21 cellular contexts compared by ENCODE assay signal in genomic region chr2:113118263-113118657, GRCh38. TPM values are rescaled to one million over a fixed set of nuclear protein-coding genes. Genes with fewer than 3 reads are reported as not detected.
DNase-seq lines count a peak whose midpoint lies in the region; TF ChIP-seq lines count a peak whose summit lies in the region.
"Had no signal": no experiment of that assay in that cellular context is flagged by ENCODE, and none has a peak within 500 bp of the region (broad histone marks: within the 10 kb centered on the region; RNA-seq: fewer than 3 reads in every experiment).

No MANE protein-coding gene starts in this region.

- no peak overlapping the region for H3K27ac Mint-ChIP-seq in MCF 10A (ENCODE audit: low read depth, unreplicated experiment)
- H3K27ac Mint-ChIP-seq: activated CD8-positive, alpha-beta memory T cell treated with anti-CD3 and anti-CD28 coated beads, Interleukin-2, amount 10 ng/mL, durations not matched to agents 7 days and 5 days had no signal

- H3K27ac ChIP-seq in breast epithelium = peak overlapping the region; percentile 26 to 71
- H3K27ac ChIP-seq in colonic mucosa = peak overlapping the region; percentile 11
- H3K27ac ChIP-seq in urinary bladder (ENCODE audit: low read depth) = peak overlapping the region; percentile 80
- H3K27ac ChIP-seq: A549 had no signal

- BruUV-seq in MCF 10A (replicated peaks; lab: Mats Ljungman, UMichigan) = no TSS peak

- no peak overlapping the region for H3K9ac ChIP-seq in colonic mucosa (ENCODE audit: low read depth in 2 of 2, low read length in 2 of 2)

- H3K9me3 ChIP-seq in breast epithelium (no peaks in the 10 kb centered on the region), colonic mucosa (no peaks in the 10 kb centered on the region)
- H3K9me3 ChIP-seq: A549, Caco-2 had no signal

- POLR2A ChIA-PET in MCF 10A (lab: Yijun Ruan, JAX) = interaction anchor here (1.0 to 1.3 kb wide), 7 partner anchors 8 to 123 kb away, joined by 3 to 9 read pairs (median 4); no protein-coding TSS in a partner anchor

- WGBS in urinary bladder = 91% methylated on average over 2 of the region's 2 CpGs

- no peak overlapping the region for H3K4me3 Mint-ChIP-seq in MCF 10A (ENCODE audit: unreplicated experiment)
- H3K4me3 Mint-ChIP-seq: activated CD8-positive, alpha-beta memory T cell treated with anti-CD3 and anti-CD28 coated beads, Interleukin-2, amount 10 ng/mL, durations not matched to agents 7 days and 5 days had no signal

- TF ChIP-seq CTCF in breast epithelium (IDR thresholded peaks at IDR 0.05) = no peak
- no peak for TF ChIP-seq CTCF in MCF 10A (IDR thresholded peaks at IDR 0.05; ENCODE audit: unreplicated experiment)
- no peak for TF ChIP-seq CTCF in colonic mucosa (IDR thresholded peaks at IDR 0.05)

- H3K9me3 Mint-ChIP-seq in MCF 10A (ENCODE audit: unreplicated experiment) = no peaks in the 10 kb centered on the region

- CTCF ChIA-PET in MCF 10A (lab: Yijun Ruan, JAX) = interaction anchor here (0.5 to 7.9 kb wide), 6 partner anchors 19 to 272 kb away, joined by 3 to 69 read pairs (median 10); no protein-coding TSS in a partner anchor

- H3K4me1 ChIP-seq in breast epithelium = no peaks in the 10 kb centered on the region
- H3K4me1 ChIP-seq in colonic mucosa = no peaks in the 10 kb centered on the region
- H3K4me1 ChIP-seq in urinary bladder (ENCODE audit: insufficient read depth) = no peaks in the 10 kb centered on the region
- H3K4me1 ChIP-seq: A549, Caco-2 had no signal

- intact Hi-C loops in breast epithelium (cut with DNase I; ENCODE audit: low total_unique reads) (no loop called here), MCF 10A (cut with micrococcal nuclease) (no loop called here), colonic mucosa (cut with DNase I) (no loop called here)

- no peak for TF ChIP-seq POLR2A in breast epithelium (IDR thresholded peaks at IDR 0.05)

- H3K36me3 ChIP-seq in breast epithelium (no peaks in the 10 kb centered on the region), colonic mucosa (no peaks in the 10 kb centered on the region), urinary bladder (ENCODE audit: insufficient read depth) (no peaks in the 10 kb centered on the region)

- in situ Hi-C loops in KBM-7 (cut with MboI; ENCODE audit: low pct_unique_long_range_greater_than_20kb, low sequenced_read_pairs) = no loop called here

- no peaks in the 10 kb centered on the region for H3K27me3 ChIP-seq in breast epithelium
- no peaks in the 10 kb centered on the region for H3K27me3 ChIP-seq in colonic mucosa

- H3K4me1 Mint-ChIP-seq in MCF 10A (ENCODE audit: insufficient read depth, unreplicated experiment) = peaks cover 13% of the 10 kb centered on the region

- DNase-seq in breast epithelium (ENCODE audit: low spot score in 2 of 2) = no peak
- no peak for DNase-seq in MCF 10A (ENCODE audit: unreplicated experiment)
- no peak for DNase-seq in colonic mucosa
- DNase-seq in mucosa of gallbladder (ENCODE audit: low spot score) = peak; percentile 63
- DNase-seq in KBM-7 = no peak
- DNase-seq in dedifferentiated amniotic fluid mesenchymal stem cell (ENCODE audit: extremely low spot score) = no peak
- no peak for DNase-seq in GDM1 (lab: John Stamatoyannopoulos, UW)
- DNase-seq: activated CD4-positive, alpha-beta T cell treated with anti-CD3 and anti-CD28 coated beads for 1 hour; Caco-2; H7; NCI-H187; substantia nigra; T-helper 9 cell had no signal

- no peaks in the 10 kb centered on the region for H3K36me3 Mint-ChIP-seq in MCF 10A (ENCODE audit: insufficient read depth, unreplicated experiment)

- H3K4me3 ChIP-seq in breast epithelium (no peak overlapping the region), colonic mucosa (no peak overlapping the region), urinary bladder (ENCODE audit: low read depth, low read length) (no peak overlapping the region)
- H3K4me3 ChIP-seq: A549 had no signal

- no peaks in the 10 kb centered on the region for H3K27me3 Mint-ChIP-seq in MCF 10A (ENCODE audit: insufficient read depth, unreplicated experiment)
- H3K27me3 Mint-ChIP-seq: activated CD8-positive, alpha-beta memory T cell treated with anti-CD3 and anti-CD28 coated beads, Interleukin-2, amount 10 ng/mL, durations not matched to agents 7 days and 5 days had no signal

RNA-seq across cellular contexts. Expression of gene IL1RN, which starts 9.1 kb away (rescaled TPM):
- total RNA-seq in breast epithelium (1 to 10 TPM in 2 of 3 donors, under 1 TPM in 1; 0.66 to 3.8 (median 1.6) TPM), MCF 10A (2022) (0.39 TPM in 1 of 2 replicates, not detected in the other), colonic mucosa (1 to 10 TPM; 1.5 to 6.0 TPM), mucosa of gallbladder (32.4 TPM), urinary bladder (6.7 TPM)
- polyA plus RNA-seq in urinary bladder = 4.9 TPM
- total RNA-seq: Caco-2, dermis microvascular lymphatic vessel endothelial cell, H7, SK-MEL-5 had no signal
- polyA plus RNA-seq: BJ had no signal

RNA-seq across cellular contexts. Expression of gene IL1F10, which starts 50.5 kb away (rescaled TPM):
- not detected for total RNA-seq in breast epithelium
- total RNA-seq in MCF 10A (2022) = not detected in 2 replicates
- not detected for total RNA-seq in colonic mucosa
- total RNA-seq in mucosa of gallbladder = not detected
- not detected for total RNA-seq in urinary bladder
- polyA plus RNA-seq in urinary bladder = not detected
- total RNA-seq: activated CD8-positive, alpha-beta memory T cell treated with anti-CD3 and anti-CD28 coated beads, Interleukin-2, amount 10 ng/mL, durations not matched to agents 7 days and 5 days; Caco-2; dermis microvascular lymphatic vessel endothelial cell; esophagus mucosa; H7; SK-MEL-5 had no signal
- polyA plus RNA-seq: A549, adipose tissue, BJ had no signal

RNA-seq across cellular contexts. Expression of gene PSD4, which starts 55.5 kb away (rescaled TPM):
- total RNA-seq in breast epithelium (10 to 100 TPM in 2 of 3 donors, 1 to 10 TPM in 1; 4.3 to 61.2 (median 40.3) TPM), MCF 10A (2022) (9.6 and 13.2 TPM in 2 replicates), colonic mucosa (10 to 100 TPM; 36.5 to 50.6 TPM), mucosa of gallbladder (70.3 TPM), urinary bladder (9.7 TPM)
- polyA plus RNA-seq in urinary bladder = 6.3 TPM

RNA-seq across cellular contexts. Expression of gene IL36RN, which starts 59.3 kb away (rescaled TPM):
- total RNA-seq in breast epithelium (not detected), MCF 10A (2022) (not detected in 2 replicates), colonic mucosa (not detected), mucosa of gallbladder (not detected), urinary bladder (0.26 TPM)
- not detected for polyA plus RNA-seq in urinary bladder
- total RNA-seq: activated CD8-positive, alpha-beta memory T cell treated with anti-CD3 and anti-CD28 coated beads, Interleukin-2, amount 10 ng/mL, durations not matched to agents 7 days and 5 days; Caco-2; dermis microvascular lymphatic vessel endothelial cell; H7; SK-MEL-5 had no signal
- polyA plus RNA-seq: A549, BJ had no signal

Comparison
In these comparisons a context has a peak if more than half of its experiments do, and no peak if none do; other contexts are left out.
1. H3K27ac ChIP-seq: peak in every context shown above with its lines; median percentile 80 in urinary bladder; 48 in breast epithelium; 11 in colonic mucosa.